21 cellular contexts compared by ENCODE assay signal in genomic region chr13:23766939-23767338, GRCh38.
"Had no signal": no experiment of that assay in that cellular context is flagged by ENCODE, and none has a peak within 500 bp of the region (broad histone marks: within the 10 kb centered on the region; RNA-seq: fewer than 3 reads in every experiment).

No MANE protein-coding gene starts in this region.

- H3K9me3 ChIP-seq: adrenal gland, SJCRH30, SK-N-SH had no signal

- ATAC-seq: activated CD4-positive, alpha-beta T cell treated with anti-CD3 and anti-CD28 coated beads for 36 hours; activated CD8-positive, alpha-beta T cell treated with anti-CD3 and anti-CD28 coated beads for 36 hours had no signal

- H3K4me1 ChIP-seq: adrenal gland had no signal

- H3K4me3 ChIP-seq: adrenal gland, SJCRH30 had no signal

- H3K36me3 ChIP-seq: adrenal gland, SJCRH30, WERI-Rb-1 had no signal

- H3K27me3 ChIP-seq: adrenal gland, SJCRH30 had no signal

- H3K27ac ChIP-seq: adrenal gland, WERI-Rb-1 had no signal

- H3K4me2 ChIP-seq: SK-N-SH had no signal

- DNase-seq: activated CD4-positive, alpha-beta T cell treated with anti-CD3 and anti-CD28 coated beads for 36 hours; activated CD8-positive, alpha-beta memory T cell treated with anti-CD3 and anti-CD28 coated beads, Interleukin-2, amount 50 U/mL, for 4 hours; activated CD8-positive, alpha-beta T cell treated with anti-CD3 and anti-CD28 coated beads for 36 hours; activated naive CD4-positive, alpha-beta T cell treated with anti-CD3 and anti-CD28 coated beads, Interleukin-2, amount 50 U/mL, for 16 hours; activated naive CD8-positive, alpha-beta T cell treated with anti-CD3 and anti-CD28 coated beads, Interleukin-2, amount 10 ng/mL, durations not matched to agents 7 days and 5 days; activated T-cell treated with anti-CD3 and anti-CD28 coated beads, Interleukin-2, amount 50 U/mL, for 1 hour; adrenal gland; anterior cingulate cortex; caudate nucleus; KG1; NCI-H1092; NCI-H1417 treated with DMSO at 0.1 percent for 48 hours; NCI-H1694 treated with DMSO at 0.1 percent for 48 hours; NCI-H2029 treated with DMSO at 0.1 percent for 48 hours; NCI-H345; NCI-H510A; NCI-H526 treated with DMSO at 0.1 percent for 48 hours; SK-N-SH; T-helper 1 cell; WERI-Rb-1 had no signal

- H3K9ac ChIP-seq: SK-N-SH had no signal
